1 cellular context compared by ENCODE assay signal in the genomic region with DNA sequence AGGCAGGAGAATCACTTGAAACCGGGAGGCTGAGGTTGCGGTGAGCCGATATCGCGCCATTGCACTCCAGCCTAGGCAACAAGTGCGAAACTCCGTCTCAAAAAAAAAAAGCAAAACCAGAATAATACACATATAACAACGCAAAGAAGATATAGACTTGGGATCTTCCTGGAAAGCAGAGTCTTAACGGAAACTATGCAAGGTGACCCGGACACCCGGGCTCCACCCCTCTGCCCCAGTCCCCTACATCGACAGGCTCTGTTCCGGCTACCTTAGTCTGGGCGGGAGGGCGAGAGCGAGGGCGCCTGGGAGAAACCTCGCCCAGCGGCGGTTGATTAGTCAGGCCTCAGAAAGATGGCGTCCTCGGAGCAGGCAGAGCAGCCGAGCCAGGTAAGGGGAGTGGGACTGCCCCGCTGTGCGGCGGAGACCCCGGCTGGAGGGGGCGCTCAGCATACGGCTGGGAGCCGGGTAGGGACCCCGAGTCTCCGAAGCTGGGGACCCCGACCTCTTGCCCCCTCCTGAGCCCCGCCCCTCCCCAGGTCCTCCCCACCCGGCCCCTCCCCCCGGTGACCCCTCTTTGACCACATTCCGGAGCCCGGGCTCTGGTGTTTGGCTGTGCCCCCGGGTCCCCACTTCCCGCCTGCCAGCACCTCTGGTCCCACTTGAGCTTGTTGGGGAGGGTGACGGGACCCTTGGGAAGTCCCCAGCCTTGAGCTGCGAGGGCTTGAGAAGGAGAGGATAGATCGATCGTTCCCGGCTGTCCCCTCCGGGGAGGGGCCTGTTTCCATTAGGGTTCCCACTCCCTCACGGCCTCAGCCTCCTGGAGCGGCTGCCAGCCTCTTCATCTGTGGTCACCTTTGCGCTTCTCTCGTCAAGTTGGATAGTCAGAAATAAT.
A peak's percentile ranks its signal among the peaks of the same experiment; 100 is the strongest.
TF ChIP-seq lines count a peak whose summit lies in the region.

Gene PEX14 (plus strand): TSS at position 338 of the 895 bp plus-strand sequence. CDS start 17 bp downstream, at position 355.

TF ChIP-seq in HepG2, 621 proteins besides CTCF, POLR2A, EP300 and RAD21 (continued from another document and continues in another):
- TF ChIP-seq ATF6 (CRISPR knock-in tag; conservative IDR thresholded peaks at IDR 0.05) (0 out of 2 replicates have a peak, but pooled peaks have one; percentile 48), POLR2G (IDR thresholded peaks at IDR 0.05; ENCODE audit: low read depth, low read length) (peak; percentile 93), SRY (CRISPR knock-in tag; IDR thresholded peaks at IDR 0.05) (no peak; the same call in 1 of the 2 replicates), ZBTB34 (CRISPR knock-in tag; IDR thresholded peaks at IDR 0.05) (peak; percentile 23; the same call in 1 of the 2 replicates), ZFP62 (CRISPR knock-in tag; IDR thresholded peaks at IDR 0.05) (no peak), FOXO1 (CRISPR knock-in tag; IDR thresholded peaks at IDR 0.05) (peak; percentile 47; the same call in 1 of the 2 replicates), TBX3 (IDR thresholded peaks at IDR 0.05; ENCODE audit: borderline replicate concordance) (no peak), SMYD3 (CRISPR knock-in tag; IDR thresholded peaks at IDR 0.05) (0 out of 2 replicates have a peak, but pooled peaks have one; percentile 49), SUZ12 (IDR thresholded peaks at IDR 0.05; ENCODE audit: low read depth, low read length) (peak; percentile 35; the same call in 1 of the 2 replicates), NFE2 (CRISPR knock-in tag; IDR thresholded peaks at IDR 0.05) (no peak), ZSCAN12 (CRISPR knock-in tag; IDR thresholded peaks at IDR 0.05) (0 out of 2 replicates have a peak, but pooled peaks have one; percentile 38), ZNF501 (CRISPR knock-in tag; IDR thresholded peaks at IDR 0.05) (peak; percentile 41; the same call in 1 of the 2 replicates), RXRA (CRISPR knock-in tag; IDR thresholded peaks at IDR 0.05) (peak; percentile 76), CREB1 (IDR thresholded peaks at IDR 0.05) (no peak), CREB1 (CRISPR knock-in tag; IDR thresholded peaks at IDR 0.05) (peak; percentile 84), CC2D1A (CRISPR knock-in tag; IDR thresholded peaks at IDR 0.05) (no peak), CENPT (CRISPR knock-in tag; IDR thresholded peaks at IDR 0.05; ENCODE audit: low read depth) (no peak), ZBED4 (CRISPR knock-in tag; IDR thresholded peaks at IDR 0.05; ENCODE audit: borderline replicate concordance) (peak; percentile 64), SATB2 (CRISPR knock-in tag; IDR thresholded peaks at IDR 0.05) (peak; percentile 62; the same call in 1 of the 2 replicates), SPEN (CRISPR knock-in tag; IDR thresholded peaks at IDR 0.05; ENCODE audit: low read depth) (peak; percentile 63; the same call in 1 of the 2 replicates), SRSF9 (IDR thresholded peaks at IDR 0.05; ENCODE audit: borderline replicate concordance, insufficient read depth, low read depth, low read length, poor library complexity, severe bottlenecking) (no peak), SP2 (CRISPR knock-in tag; IDR thresholded peaks at IDR 0.05) (no peak), TMF1 (CRISPR knock-in tag; IDR thresholded peaks at IDR 0.05; ENCODE audit: low read depth) (peak; percentile 36; the same call in 1 of the 2 replicates), PAF1 (CRISPR knock-in tag; IDR thresholded peaks at IDR 0.05) (no peak), PHF8 (CRISPR knock-in tag; IDR thresholded peaks at IDR 0.05) (peak; percentile 83), E2F2 (CRISPR knock-in tag; IDR thresholded peaks at IDR 0.05; ENCODE audit: borderline replicate concordance) (0 out of 2 replicates have a peak, but pooled peaks have one; percentile 59), ZNF558 (CRISPR knock-in tag; IDR thresholded peaks at IDR 0.05; ENCODE audit: borderline replicate concordance) (0 out of 2 replicates have a peak, but pooled peaks have one; percentile 44), STAT5B (CRISPR knock-in tag; IDR thresholded peaks at IDR 0.05) (no peak), ELF3 (CRISPR knock-in tag; IDR thresholded peaks at IDR 0.05) (peak; percentile 69)
- TF ChIP-seq, protein P1, sequence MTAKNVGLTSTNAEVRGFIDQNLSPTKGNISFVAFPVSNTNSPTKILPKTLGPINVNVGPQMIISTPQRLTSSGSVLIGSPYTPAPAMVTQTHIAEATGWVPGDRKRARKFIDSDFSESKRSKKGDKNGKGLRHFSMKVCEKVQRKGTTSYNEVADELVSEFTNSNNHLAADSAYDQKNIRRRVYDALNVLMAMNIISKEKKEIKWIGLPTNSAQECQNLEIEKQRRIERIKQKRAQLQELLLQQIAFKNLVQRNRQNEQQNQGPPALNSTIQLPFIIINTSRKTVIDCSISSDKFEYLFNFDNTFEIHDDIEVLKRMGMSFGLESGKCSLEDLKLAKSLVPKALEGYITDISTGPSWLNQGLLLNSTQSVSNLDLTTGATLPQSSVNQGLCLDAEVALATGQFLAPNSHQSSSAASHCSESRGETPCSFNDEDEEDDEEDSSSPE (CRISPR knock-in tag; IDR thresholded peaks at IDR 0.05) = peak; percentile 69
- TF ChIP-seq, protein P2, sequence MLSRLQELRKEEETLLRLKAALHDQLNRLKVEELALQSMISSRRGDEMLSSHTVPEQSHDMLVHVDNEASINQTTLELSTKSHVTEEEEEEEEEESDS (CRISPR knock-in tag; IDR thresholded peaks at IDR 0.05; ENCODE audit: borderline replicate concordance) = no peak
- TF ChIP-seq, protein P3, sequence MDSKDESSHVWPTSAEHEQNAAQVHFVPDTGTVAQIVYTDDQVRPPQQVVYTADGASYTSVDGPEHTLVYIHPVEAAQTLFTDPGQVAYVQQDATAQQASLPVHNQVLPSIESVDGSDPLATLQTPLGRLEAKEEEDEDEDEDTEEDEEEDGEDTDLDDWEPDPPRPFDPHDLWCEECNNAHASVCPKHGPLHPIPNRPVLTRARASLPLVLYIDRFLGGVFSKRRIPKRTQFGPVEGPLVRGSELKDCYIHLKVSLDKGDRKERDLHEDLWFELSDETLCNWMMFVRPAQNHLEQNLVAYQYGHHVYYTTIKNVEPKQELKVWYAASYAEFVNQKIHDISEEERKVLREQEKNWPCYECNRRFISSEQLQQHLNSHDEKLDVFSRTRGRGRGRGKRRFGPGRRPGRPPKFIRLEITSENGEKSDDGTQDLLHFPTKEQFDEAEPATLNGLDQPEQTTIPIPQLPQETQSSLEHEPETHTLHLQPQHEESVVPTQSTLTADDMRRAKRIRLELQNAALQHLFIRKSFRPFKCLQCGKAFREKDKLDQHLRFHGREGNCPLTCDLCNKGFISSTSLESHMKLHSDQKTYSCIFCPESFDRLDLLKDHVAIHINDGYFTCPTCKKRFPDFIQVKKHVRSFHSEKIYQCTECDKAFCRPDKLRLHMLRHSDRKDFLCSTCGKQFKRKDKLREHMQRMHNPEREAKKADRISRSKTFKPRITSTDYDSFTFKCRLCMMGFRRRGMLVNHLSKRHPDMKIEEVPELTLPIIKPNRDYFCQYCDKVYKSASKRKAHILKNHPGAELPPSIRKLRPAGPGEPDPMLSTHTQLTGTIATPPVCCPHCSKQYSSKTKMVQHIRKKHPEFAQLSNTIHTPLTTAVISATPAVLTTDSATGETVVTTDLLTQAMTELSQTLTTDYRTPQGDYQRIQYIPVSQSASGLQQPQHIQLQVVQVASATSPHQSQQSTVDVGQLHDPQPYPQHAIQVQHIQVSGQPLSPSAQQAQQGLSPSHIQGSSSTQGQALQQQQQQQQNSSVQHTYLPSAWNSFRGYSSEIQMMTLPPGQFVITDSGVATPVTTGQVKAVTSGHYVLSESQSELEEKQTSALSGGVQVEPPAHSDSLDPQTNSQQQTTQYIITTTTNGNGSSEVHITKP (CRISPR knock-in tag; IDR thresholded peaks at IDR 0.05; ENCODE audit: low read depth) = 0 out of 2 replicates have a peak, but pooled peaks have one; percentile 53
- TF ChIP-seq, protein P4, sequence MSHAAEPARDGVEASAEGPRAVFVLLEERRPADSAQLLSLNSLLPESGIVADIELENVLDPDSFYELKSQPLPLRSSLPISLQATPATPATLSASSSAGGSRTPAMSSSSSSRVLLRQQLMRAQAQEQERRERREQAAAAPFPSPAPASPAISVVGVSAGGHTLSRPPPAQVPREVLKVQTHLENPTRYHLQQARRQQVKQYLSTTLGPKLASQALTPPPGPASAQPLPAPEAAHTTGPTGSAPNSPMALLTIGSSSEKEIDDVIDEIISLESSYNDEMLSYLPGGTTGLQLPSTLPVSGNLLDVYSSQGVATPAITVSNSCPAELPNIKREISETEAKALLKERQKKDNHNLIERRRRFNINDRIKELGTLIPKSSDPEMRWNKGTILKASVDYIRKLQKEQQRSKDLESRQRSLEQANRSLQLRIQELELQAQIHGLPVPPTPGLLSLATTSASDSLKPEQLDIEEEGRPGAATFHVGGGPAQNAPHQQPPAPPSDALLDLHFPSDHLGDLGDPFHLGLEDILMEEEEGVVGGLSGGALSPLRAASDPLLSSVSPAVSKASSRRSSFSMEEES (CRISPR knock-in tag; IDR thresholded peaks at IDR 0.05) = peak; percentile 77
- TF ChIP-seq, protein P5, sequence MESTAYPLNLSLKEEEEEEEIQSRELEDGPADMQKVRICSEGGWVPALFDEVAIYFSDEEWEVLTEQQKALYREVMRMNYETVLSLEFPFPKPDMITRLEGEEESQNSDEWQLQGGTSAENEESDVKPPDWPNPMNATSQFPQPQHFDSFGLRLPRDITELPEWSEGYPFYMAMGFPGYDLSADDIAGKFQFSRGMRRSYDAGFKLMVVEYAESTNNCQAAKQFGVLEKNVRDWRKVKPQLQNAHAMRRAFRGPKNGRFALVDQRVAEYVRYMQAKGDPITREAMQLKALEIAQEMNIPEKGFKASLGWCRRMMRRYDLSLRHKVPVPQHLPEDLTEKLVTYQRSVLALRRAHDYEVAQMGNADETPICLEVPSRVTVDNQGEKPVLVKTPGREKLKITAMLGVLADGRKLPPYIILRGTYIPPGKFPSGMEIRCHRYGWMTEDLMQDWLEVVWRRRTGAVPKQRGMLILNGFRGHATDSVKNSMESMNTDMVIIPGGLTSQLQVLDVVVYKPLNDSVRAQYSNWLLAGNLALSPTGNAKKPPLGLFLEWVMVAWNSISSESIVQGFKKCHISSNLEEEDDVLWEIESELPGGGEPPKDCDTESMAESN (CRISPR knock-in tag; conservative IDR thresholded peaks at IDR 0.05) = no peak
